In the genomic region with DNA sequence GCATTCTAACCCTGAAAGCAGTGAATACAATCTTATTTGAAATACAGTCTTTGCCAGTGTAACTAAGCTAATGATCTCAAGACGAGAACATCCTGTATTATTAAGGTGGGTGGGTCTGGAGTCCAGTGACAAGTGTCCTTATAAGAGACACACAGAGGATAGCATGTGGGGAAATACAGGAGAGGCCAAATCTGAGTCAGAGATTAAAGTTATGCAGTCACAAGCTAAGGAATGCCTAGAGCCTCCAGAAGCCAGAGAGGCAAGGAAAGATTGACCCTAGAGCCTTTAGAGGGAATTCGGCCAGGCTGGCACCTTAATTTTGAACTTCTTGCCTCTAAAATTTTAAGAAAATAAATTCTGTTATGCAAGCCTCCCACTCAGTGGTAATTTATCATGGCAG, we compare ENCODE assay signal across 12 cellular contexts.
"Had no signal": no experiment of that assay in that cellular context is flagged by ENCODE, and none has a peak within 500 bp of the region (broad histone marks: within the 10 kb centered on the region; RNA-seq: fewer than 3 reads in every experiment).

No MANE protein-coding gene starts in this region.

- H3K27ac ChIP-seq: body of pancreas, foreskin keratinocyte, prostate gland, sigmoid colon had no signal

- H3K4me1 ChIP-seq: body of pancreas, prostate gland, sigmoid colon had no signal

- DNase-seq: activated CD4-positive, alpha-beta T cell treated with anti-CD3 and anti-CD28 coated beads for 4 hours; activated CD8-positive, alpha-beta T cell treated with anti-CD3 and anti-CD28 coated beads, Interleukin-2, amount 10 ng/mL, durations not matched to agents 7 days and 5 days; activated naive CD4-positive, alpha-beta T cell treated with anti-CD3 and anti-CD28 coated beads for 36 hours; body of pancreas; effector memory CD4-positive, alpha-beta T cell; foreskin keratinocyte; sigmoid colon; stimulated activated CD4-positive, alpha-beta T cell treated with anti-CD3 and anti-CD28 coated beads, Interleukin-12 subunit alpha, Interleukin-12 subunit beta, amount 100 ng/mL, for 4 hours; stimulated activated naive CD4-positive, alpha-beta T cell treated with Interleukin-2 at 50 U/mL for 16 hours; T-cell; T1000 had no signal

- H3K4me3 ChIP-seq: body of pancreas, prostate gland, sigmoid colon had no signal

- H3K36me3 ChIP-seq: prostate gland, sigmoid colon had no signal

- H3K9me3 ChIP-seq: body of pancreas, prostate gland, sigmoid colon had no signal
